In the genomic region with DNA sequence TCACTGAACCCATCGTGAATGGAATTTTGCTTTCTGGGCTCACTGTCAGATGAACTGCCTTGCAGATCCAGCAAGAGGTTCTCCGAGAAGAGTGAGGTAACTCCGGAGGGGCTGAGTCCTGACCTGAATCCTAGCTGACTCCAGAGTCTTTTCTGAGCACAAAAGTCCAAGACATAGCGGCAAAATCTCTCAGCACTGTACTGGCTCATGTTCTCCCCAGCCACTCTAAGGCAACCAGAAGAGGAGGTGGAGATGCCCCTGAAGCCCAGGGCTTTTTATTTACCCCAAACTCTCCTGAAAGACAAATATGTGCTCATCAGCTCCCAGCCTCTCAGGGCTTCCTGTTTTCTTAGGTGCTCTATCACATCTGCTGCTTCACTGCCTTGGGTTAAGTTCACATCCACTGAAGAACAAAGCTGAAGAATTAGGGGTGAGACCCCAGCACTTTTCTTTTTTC, we compare ENCODE assay signal across 23 cellular contexts.
DNase-seq lines count a peak whose midpoint lies in the region; ATAC-seq and TF ChIP-seq lines count a peak whose summit lies in the region.
"Had no signal": no experiment of that assay in that cellular context is flagged by ENCODE, and none has a peak within 500 bp of the region (broad histone marks: within the 10 kb centered on the region; RNA-seq: fewer than 3 reads in every experiment).

No MANE protein-coding gene starts in this region.

- peaks cover 54% of the 10 kb centered on the region for H3K4me1 Mint-ChIP-seq in dendritic cell treated with granulocyte-macrophage colony-stimulating factor and Interleukin-4, amounts not matched to agents 40 ng/mL and 50 ng/mL, for 4 days (ENCODE audit: low read depth)
- H3K4me1 Mint-ChIP-seq: IgD-negative memory B cell had no signal

- H3K9me3 ChIP-seq in vagina (no peaks in the 10 kb centered on the region), testis (no peaks in the 10 kb centered on the region), Peyer's patch (no peaks in the 10 kb centered on the region)
- H3K9me3 ChIP-seq: thoracic aorta had no signal

- H3K27ac Mint-ChIP-seq in dendritic cell treated with granulocyte-macrophage colony-stimulating factor and Interleukin-4, amounts not matched to agents 40 ng/mL and 50 ng/mL, for 4 days: peak overlapping the region; percentile 45
- H3K27ac Mint-ChIP-seq: CD4-positive, alpha-beta T cell; IgD-negative memory B cell; natural killer cell treated with Interleukin-12 subunit alpha and Interleukin-12 subunit beta and Interleukin-15 and Interleukin-18, amount 100 ng/mL, for 72 hours; progenitor cell of endocrine pancreas; T-cell had no signal

- peaks cover 14% of the 10 kb centered on the region for H3K4me1 ChIP-seq in vagina
- peaks cover 4% of the 10 kb centered on the region for H3K4me1 ChIP-seq in testis
- peaks cover 0 to 5% (median 0%) of the 10 kb centered on the region in 4 donors for H3K4me1 ChIP-seq in Peyer's patch

- peaks cover 10% of the 10 kb centered on the region for H3K27me3 Mint-ChIP-seq in dendritic cell treated with granulocyte-macrophage colony-stimulating factor and Interleukin-4, amounts not matched to agents 40 ng/mL and 50 ng/mL, for 4 days
- H3K27me3 Mint-ChIP-seq: CD4-positive, alpha-beta T cell; progenitor cell of endocrine pancreas had no signal

- intact Hi-C loops in dendritic cell treated with granulocyte-macrophage colony-stimulating factor and Interleukin-4, amounts not matched to agents 40 ng/mL and 50 ng/mL, for 4 days (cut with micrococcal nuclease): loop anchor here (5.0 kb wide), 1 partner anchor 44 kb away; no protein-coding TSS in a partner anchor
- intact Hi-C loops in vagina (cut with DNase I) (no loop called here), testis (cut with DNase I; ENCODE audit: low total_unique reads) (no loop called here)

- H3K9me3 Mint-ChIP-seq in dendritic cell treated with granulocyte-macrophage colony-stimulating factor and Interleukin-4, amounts not matched to agents 40 ng/mL and 50 ng/mL, for 4 days: no peaks in the 10 kb centered on the region
- H3K9me3 Mint-ChIP-seq: CD4-positive, alpha-beta T cell; H9; IgD-negative memory B cell; natural killer cell treated with Interleukin-12 subunit alpha and Interleukin-12 subunit beta and Interleukin-15 and Interleukin-18, amount 100 ng/mL, for 72 hours; T-cell had no signal

- no peak overlapping the region for H3K4me3 ChIP-seq in vagina
- H3K4me3 ChIP-seq in testis: no peak overlapping the region
- no peak overlapping the region for H3K4me3 ChIP-seq in Peyer's patch
- H3K4me3 ChIP-seq: thoracic aorta had no signal

- no peak overlapping the region for H3K4me3 Mint-ChIP-seq in dendritic cell treated with granulocyte-macrophage colony-stimulating factor and Interleukin-4, amounts not matched to agents 40 ng/mL and 50 ng/mL, for 4 days
- H3K4me3 Mint-ChIP-seq: CD4-positive, alpha-beta T cell; H9; IgD-negative memory B cell; natural killer cell treated with Interleukin-12 subunit alpha and Interleukin-12 subunit beta and Interleukin-15 and Interleukin-18, amount 100 ng/mL, for 72 hours; T-cell had no signal

- H3K36me3 ChIP-seq in vagina (no peaks in the 10 kb centered on the region), testis (ENCODE audit: low read depth, missing control alignments) (no peaks in the 10 kb centered on the region), Peyer's patch (no peaks in the 10 kb centered on the region)
- H3K36me3 ChIP-seq: thoracic aorta had no signal

- H3K27me3 ChIP-seq in vagina: no peaks in the 10 kb centered on the region
- H3K27me3 ChIP-seq in testis: no peaks in the 10 kb centered on the region
- H3K27me3 ChIP-seq in Peyer's patch: no peaks in the 10 kb centered on the region

- no peak for TF ChIP-seq POLR2A in vagina (IDR thresholded peaks at IDR 0.05)
- no peak for TF ChIP-seq POLR2A in testis (IDR thresholded peaks at IDR 0.05)
- TF ChIP-seq POLR2A in Peyer's patch (IDR thresholded peaks at IDR 0.05): no peak

- H3K27ac ChIP-seq in vagina (peak overlapping the region; percentile 7), testis (no peak overlapping the region), Peyer's patch (no peak overlapping the region)
- H3K27ac ChIP-seq: thoracic aorta, VCaP had no signal

- no peak for TF ChIP-seq CTCF in vagina (IDR thresholded peaks at IDR 0.05)
- TF ChIP-seq CTCF in testis (IDR thresholded peaks at IDR 0.05): no peak
- no peak for TF ChIP-seq CTCF in Peyer's patch (IDR thresholded peaks at IDR 0.05)

- DNase-seq in SIG-M5 treated with dmso at 0.1 percent for 504 hours (lab: John Stamatoyannopoulos, UW; ENCODE audit: unreplicated experiment) (peak; percentile 32), SIG-M5 (lab: John Stamatoyannopoulos, UW) (no peak), NCI-H69 (lab: John Stamatoyannopoulos, UW) (peak; percentile 3), vagina (ENCODE audit: extremely low spot score in 2 of 2) (no peak), testis (no peak), Peyer's patch (no peak)
- DNase-seq: activated CD4-positive, alpha-beta T cell treated with anti-CD3 and anti-CD28 coated beads, Interleukin-2, amount 50 U/mL, for 48 hours; activated naive CD4-positive, alpha-beta T cell treated with anti-CD3 and anti-CD28 coated beads, Interleukin-2, amount 50 U/mL, for 16 hours; activated T-cell treated with anti-CD3 and anti-CD28 coated beads for 4 hours; CD4-positive, alpha-beta T cell; H9; hypothalamus; kidney; NCI-H1930; NCI-H524 treated with DMSO at 0.1 percent for 48 hours; T-cell had no signal

- 77 to 84% methylated on average over 4 of the region's 4 CpGs for WGBS in testis, 2 donors

- H3K36me3 Mint-ChIP-seq in dendritic cell treated with granulocyte-macrophage colony-stimulating factor and Interleukin-4, amounts not matched to agents 40 ng/mL and 50 ng/mL, for 4 days (ENCODE audit: low read depth): no peaks in the 10 kb centered on the region
- H3K36me3 Mint-ChIP-seq: natural killer cell treated with Interleukin-12 subunit alpha and Interleukin-12 subunit beta and Interleukin-15 and Interleukin-18, amount 100 ng/mL, for 72 hours; T-cell had no signal

- ATAC-seq in HG03025 (IDR thresholded peaks at IDR 0.05; ENCODE audit: low FRiP score, unreplicated experiment): no peak
- ATAC-seq: T-cell had no signal

Comparison
In these comparisons a context has a peak if more than half of its experiments do, and no peak if none do; other contexts are left out.
1. DNase-seq: peak in SIG-M5 treated with dmso at 0.1 percent for 504 hours (single experiment) and NCI-H69 (single experiment); none in SIG-M5 (single experiment), vagina (0 of 2), testis (single experiment) and Peyer's patch (0 of 3).